ENCODE assay signal across 18 cellular contexts in the genomic region with DNA sequence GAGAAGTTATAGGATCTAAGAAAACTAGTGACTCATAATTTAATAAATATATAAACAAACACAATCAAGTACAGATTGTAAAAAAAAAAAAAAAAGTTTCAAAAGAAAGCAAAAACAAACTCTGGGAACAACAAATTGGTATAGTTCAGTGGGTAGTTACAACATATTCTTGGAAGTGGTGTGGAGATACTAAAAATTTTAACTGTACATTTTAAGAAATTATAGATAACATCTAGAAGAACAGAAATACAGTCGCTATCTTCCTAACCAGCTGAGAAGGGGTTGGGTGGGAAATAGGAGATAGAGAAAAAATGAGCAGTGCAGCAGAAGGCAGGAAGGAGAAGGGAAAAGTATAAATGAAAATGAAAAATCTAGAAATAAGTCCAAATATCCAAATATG.
"Had no signal": no experiment of that assay in that cellular context is flagged by ENCODE, and none has a peak within 500 bp of the region (broad histone marks: within the 10 kb centered on the region; RNA-seq: fewer than 3 reads in every experiment).

No MANE protein-coding gene starts in this region.

- H3K27me3 Mint-ChIP-seq: activated CD8-positive, alpha-beta memory T cell treated with anti-CD3 and anti-CD28 coated beads, Interleukin-2, amount 10 ng/mL, durations not matched to agents 7 days and 5 days; dendritic cell treated with granulocyte-macrophage colony-stimulating factor and Interleukin-4, amounts not matched to agents 40 ng/mL and 50 ng/mL, for 4 days; naive B cell had no signal

- H3K9me3 Mint-ChIP-seq: dendritic cell treated with granulocyte-macrophage colony-stimulating factor and Interleukin-4, amounts not matched to agents 40 ng/mL and 50 ng/mL, for 4 days; naive B cell had no signal

- H3K4me1 ChIP-seq: ascending aorta, breast epithelium, testis had no signal

- H3K9me3 ChIP-seq: ascending aorta, breast epithelium, left lung, ovary, sigmoid colon, spleen, stomach, testis, upper lobe of left lung had no signal

- H3K27me3 ChIP-seq: ascending aorta, breast epithelium, left lung, ovary, sigmoid colon, spleen, stomach, testis, upper lobe of left lung had no signal

- H3K27ac ChIP-seq: ascending aorta, breast epithelium, left lung, ovary, sigmoid colon, spleen, stomach, testis, upper lobe of left lung had no signal

- H3K27ac Mint-ChIP-seq: dendritic cell treated with granulocyte-macrophage colony-stimulating factor and Interleukin-4, amounts not matched to agents 40 ng/mL and 50 ng/mL, for 4 days had no signal

- H3K36me3 ChIP-seq: ascending aorta, breast epithelium, left lung, ovary, sigmoid colon, stomach, upper lobe of left lung had no signal

- H3K4me3 ChIP-seq: ascending aorta, breast epithelium, left lung, ovary, sigmoid colon, spleen, stomach, testis, upper lobe of left lung had no signal

- DNase-seq: activated CD4-positive, alpha-beta T cell treated with anti-CD3 and anti-CD28 coated beads, Interleukin-2, amount 50 U/mL, for 4 hours; activated CD8-positive, alpha-beta memory T cell treated with anti-CD3 and anti-CD28 coated beads, Interleukin-2, amount 10 ng/mL, durations not matched to agents 7 days and 5 days; activated gamma-delta T cell treated with Interleukin-2 at 50 U/mL for 16 hours; activated T-cell treated with anti-CD3 and anti-CD28 coated beads, Interleukin-2, amount 50 U/mL, for 1 hour; effector memory CD4-positive, alpha-beta T cell; left lung; mammary epithelial cell; naive B cell; ovary; sigmoid colon; spleen; stomach; testis; upper lobe of left lung had no signal

- H3K4me3 Mint-ChIP-seq: activated CD8-positive, alpha-beta memory T cell treated with anti-CD3 and anti-CD28 coated beads, Interleukin-2, amount 10 ng/mL, durations not matched to agents 7 days and 5 days; dendritic cell treated with granulocyte-macrophage colony-stimulating factor and Interleukin-4, amounts not matched to agents 40 ng/mL and 50 ng/mL, for 4 days; naive B cell had no signal

- ATAC-seq: activated CD4-positive, CD25-positive, alpha-beta regulatory T cell treated with anti-CD3 and anti-CD28 coated beads, Interleukin-2, amount 50 U/mL, for 24 hours; activated CD8-positive, alpha-beta memory T cell treated with anti-CD3 and anti-CD28 coated beads, Interleukin-2, amount 10 ng/mL, durations not matched to agents 7 days and 5 days; left lung had no signal
